Comparison of ENCODE assay signal across 10 cellular contexts in genomic region chr12:23084236-23084995, GRCh38.
DNase-seq lines count a peak whose midpoint lies in the region; ATAC-seq, FAIRE-seq and TF ChIP-seq lines count a peak whose summit lies in the region.
"Had no signal": no experiment of that assay in that cellular context is flagged by ENCODE, and none has a peak within 500 bp of the region (broad histone marks: within the 10 kb centered on the region; RNA-seq: fewer than 3 reads in every experiment).

No MANE protein-coding gene starts in this region.

- no TSS peak for BruUV-seq in mammary epithelial cell (replicated peaks; lab: Mats Ljungman, UMichigan)

- CTCF ChIA-PET in mammary epithelial cell (lab: Charles Lee; ENCODE audit: low non-redundant PET), result interaction anchor here (0.6 kb wide), 1 partner anchor 80 kb away, joined by 3 read pairs; no protein-coding TSS in a partner anchor
- CTCF ChIA-PET in activated naive CD4-positive, alpha-beta T cell treated with anti-CD3 and anti-CD28 coated beads, Interleukin-2, amount 10 ng/mL, durations not matched to agents 7 days and 5 days (lab: Charles Lee), result no interaction called here

- in situ Hi-C loops in mammary epithelial cell (cut with MboI; ENCODE audit: low sequenced_read_pairs in 2 of 2), result no loop called here

- no peaks in the 10 kb centered on the region for H3K27me3 Mint-ChIP-seq in activated naive CD4-positive, alpha-beta T cell treated with anti-CD3 and anti-CD28 coated beads, Interleukin-2, amount 10 ng/mL, durations not matched to agents 7 days and 5 days

- no peak overlapping the region for H3K9ac ChIP-seq in mammary epithelial cell (ENCODE audit: insufficient read depth, low read length)

- H3K27ac Mint-ChIP-seq in activated naive CD4-positive, alpha-beta T cell treated with anti-CD3 and anti-CD28 coated beads, Interleukin-2, amount 10 ng/mL, durations not matched to agents 7 days and 5 days, result no peak overlapping the region

- peak overlapping the region; percentile 50 for H3K27ac ChIP-seq in mammary epithelial cell (ENCODE audit: insufficient read depth, low read depth, low read length)
- no peak overlapping the region for H3K27ac ChIP-seq in pancreas
- no peak overlapping the region for H3K27ac ChIP-seq in prostate gland
- H3K27ac ChIP-seq: thyroid gland had no signal

- no peak overlapping the region for H3K4me3 Mint-ChIP-seq in activated naive CD4-positive, alpha-beta T cell treated with anti-CD3 and anti-CD28 coated beads, Interleukin-2, amount 10 ng/mL, durations not matched to agents 7 days and 5 days

- H3K9me3 ChIP-seq in mammary epithelial cell (replicated peaks; ENCODE audit: insufficient read depth, low read length) (no peaks in the 10 kb centered on the region), pancreas (no peaks in the 10 kb centered on the region), prostate gland (no peaks in the 10 kb centered on the region)
- H3K9me3 ChIP-seq: thyroid gland had no signal

- H2AFZ ChIP-seq in mammary epithelial cell (ENCODE audit: low read depth, low read length), result peak overlapping the region; percentile 18

- FAIRE-seq in pancreas (lab: Jason Lieb, UNC), result no peak

- H3K4me1 Mint-ChIP-seq in activated naive CD4-positive, alpha-beta T cell treated with anti-CD3 and anti-CD28 coated beads, Interleukin-2, amount 10 ng/mL, durations not matched to agents 7 days and 5 days, result no peaks in the 10 kb centered on the region

- peak; percentile 96 for DNase-seq in HCEC 1CT
- DNase-seq in NCI-H460 (ENCODE audit: extremely low read depth, low read depth), result peak; percentile 6
- DNase-seq in mammary epithelial cell, result peak; percentile 98
- DNase-seq in pancreas, result peak in 1 of 6 donors; percentile 47
- DNase-seq in prostate gland (ENCODE audit: low spot score), result no peak
- no peak for DNase-seq in activated naive CD4-positive, alpha-beta T cell treated with anti-CD3 and anti-CD28 coated beads, Interleukin-2, amount 10 ng/mL, durations not matched to agents 7 days and 5 days
- no peak for DNase-seq in effector CD4-positive, alpha-beta T cell
- DNase-seq in NCI-H510A (lab: John Stamatoyannopoulos, UW), result no peak
- DNase-seq: mesendoderm, thyroid gland had no signal

- H3K9me3 Mint-ChIP-seq in activated naive CD4-positive, alpha-beta T cell treated with anti-CD3 and anti-CD28 coated beads, Interleukin-2, amount 10 ng/mL, durations not matched to agents 7 days and 5 days, result no peaks in the 10 kb centered on the region

- no peaks in the 10 kb centered on the region for H4K20me1 ChIP-seq in mammary epithelial cell (ENCODE audit: insufficient read depth, low read length)

- no peak for TF ChIP-seq CTCF in mammary epithelial cell (conservative IDR thresholded peaks at IDR 0.05 in 1 of 2, IDR thresholded peaks at IDR 0.05 in 1 of 2; ENCODE audit: extremely low read depth in 1 of 2, insufficient read depth in 1 of 2, low read depth in 1 of 2, low read length in 2 of 2)
- no peak for TF ChIP-seq CTCF in pancreas (IDR thresholded peaks at IDR 0.05)
- TF ChIP-seq CTCF in prostate gland (IDR thresholded peaks at IDR 0.05), result no peak

- H3K4me2 ChIP-seq in mammary epithelial cell (ENCODE audit: insufficient read depth, low read depth, low read length), result peak overlapping the region; percentile 58

- TF ChIP-seq POLR2A in prostate gland (IDR thresholded peaks at IDR 0.05), result no peak

- 2% methylated on average over 5 of the region's 5 CpGs for WGBS in mammary epithelial cell (ENCODE audit: low coverage, missing lambda C conversion rate)
- WGBS in pancreas, 2 donors, result 68 to 77% methylated on average over 5 of the region's 5 CpGs
- 69% methylated on average over 5 of the region's 5 CpGs for WGBS in prostate gland

- H3K79me2 ChIP-seq in mammary epithelial cell (ENCODE audit: insufficient read depth, low read length), result no peaks in the 10 kb centered on the region

- dilution Hi-C loops in mammary epithelial cell (cut with HindIII; ENCODE audit: low sequenced_read_pairs), result no loop called here

- intact Hi-C loops in mammary epithelial cell (cut with micrococcal nuclease) (no loop called here), pancreas (cut with DNase I) (no loop called here), prostate gland (cut with DNase I) (no loop called here)

- peaks cover 32% of the 10 kb centered on the region for H3K4me1 ChIP-seq in mammary epithelial cell (ENCODE audit: insufficient read depth, low read length)
- no peaks in the 10 kb centered on the region for H3K4me1 ChIP-seq in pancreas
- H3K4me1 ChIP-seq in prostate gland (replicated peaks), result no peaks in the 10 kb centered on the region
- H3K4me1 ChIP-seq: thyroid gland had no signal

- peak in 3 of 4 donors; percentile 41 to 51 (median 44) for ATAC-seq in pancreas

- no peaks in the 10 kb centered on the region for H3K36me3 Mint-ChIP-seq in activated naive CD4-positive, alpha-beta T cell treated with anti-CD3 and anti-CD28 coated beads, Interleukin-2, amount 10 ng/mL, durations not matched to agents 7 days and 5 days

- no peaks in the 10 kb centered on the region for H3K27me3 ChIP-seq in mammary epithelial cell (ENCODE audit: insufficient read depth, low read length)
- no peaks in the 10 kb centered on the region for H3K27me3 ChIP-seq in pancreas
- no peaks in the 10 kb centered on the region for H3K27me3 ChIP-seq in prostate gland (replicated peaks; ENCODE audit: insufficient read depth)
- H3K27me3 ChIP-seq: thyroid gland had no signal

- no peaks in the 10 kb centered on the region for H3K36me3 ChIP-seq in mammary epithelial cell (ENCODE audit: insufficient read depth, low read length)
- no peaks in the 10 kb centered on the region for H3K36me3 ChIP-seq in pancreas
- no peaks in the 10 kb centered on the region for H3K36me3 ChIP-seq in prostate gland
- H3K36me3 ChIP-seq: thyroid gland had no signal

- H3K4me3 ChIP-seq in mammary epithelial cell (replicated peaks in 1 of 3; ENCODE audit: insufficient read depth in 1 of 3, low read depth in 2 of 3, low read length in 3 of 3) (no peak overlapping the region), pancreas (no peak overlapping the region), prostate gland (no peak overlapping the region)
- H3K4me3 ChIP-seq: thyroid gland had no signal

Comparison
In these comparisons a context has a peak if more than half of its experiments do, and no peak if none do; other contexts are left out.
1. DNase-seq: peak in HCEC 1CT (single experiment), NCI-H460 (single experiment) and mammary epithelial cell (single experiment); none in prostate gland (single experiment), activated naive CD4-positive, alpha-beta T cell treated with anti-CD3 and anti-CD28 coated beads, Interleukin-2, amount 10 ng/mL, durations not matched to agents 7 days and 5 days (single experiment), effector CD4-positive, alpha-beta T cell (single experiment) and NCI-H510A (single experiment).